In the genomic region with DNA sequence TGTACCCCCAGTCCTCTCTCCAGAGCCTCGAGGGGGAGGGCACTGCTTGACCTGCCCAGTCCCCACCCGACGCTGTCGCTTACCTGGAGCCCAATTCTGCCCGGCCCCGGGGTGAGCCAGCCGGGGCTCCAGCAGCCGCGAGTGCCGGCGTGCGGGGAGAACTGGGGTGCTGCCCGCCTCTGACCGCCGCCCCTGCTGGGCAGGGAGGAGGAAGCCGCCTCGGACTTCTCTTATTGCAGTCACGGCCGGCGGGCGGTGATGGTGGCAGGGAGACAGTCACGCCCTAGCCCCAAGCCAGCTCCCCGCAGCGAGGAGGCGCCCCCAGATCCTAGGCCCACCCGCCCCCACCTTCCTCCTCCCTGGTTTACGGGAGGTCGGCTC, we compare ENCODE assay signal across 8 cellular contexts. TPM values are rescaled to one million over a fixed set of nuclear protein-coding genes. Genes with fewer than 3 reads are reported as not detected.
A peak's percentile ranks its signal among the peaks of the same experiment; 100 is the strongest.
DNase-seq lines count a peak whose midpoint lies in the region; TF ChIP-seq lines count a peak whose summit lies in the region.

A gene (minus strand): TSS at position 204 of the 381 bp plus-strand sequence. CDS start 11,269 bp downstream, outside the sequence.

- H3K9me3 ChIP-seq in effector memory CD4-positive, alpha-beta T cell (ENCODE audit: control insufficient read depth, low read length) = no peaks in the 10 kb centered on the region
- H3K9me3 ChIP-seq in mucosa of rectum (ENCODE audit: control insufficient read depth in 2 of 2, low read length in 2 of 2) (no peaks in the 10 kb centered on the region), vagina (no peaks in the 10 kb centered on the region)

- no peak for TF ChIP-seq POLR2A in vagina (IDR thresholded peaks at IDR 0.05)

- peak within 1 kb of the TSS; percentile 53 for H3K27ac ChIP-seq in effector memory CD4-positive, alpha-beta T cell (ENCODE audit: insufficient read depth, low read length, poor library complexity, severe bottlenecking)
- H3K27ac ChIP-seq in mucosa of rectum (ENCODE audit: low read depth in 2 of 2, low read length in 2 of 2) = peak within 1 kb of the TSS; percentile 38 to 68
- peak within 1 kb of the TSS; percentile 65 for H3K27ac ChIP-seq in vagina

- H3K36me3 ChIP-seq in effector memory CD4-positive, alpha-beta T cell (ENCODE audit: control insufficient read depth, insufficient read depth, low read length) = no peaks in the 10 kb centered on the region
- no peaks in the 10 kb centered on the region for H3K36me3 ChIP-seq in mucosa of rectum (ENCODE audit: control insufficient read depth in 2 of 2, insufficient read depth in 2 of 2, low read length in 2 of 2)
- H3K36me3 ChIP-seq in vagina = no peaks in the 10 kb centered on the region

- peak within 1 kb of the TSS; percentile 58 to 63 for H3K9ac ChIP-seq in mucosa of rectum (ENCODE audit: low read depth in 1 of 2, low read length in 2 of 2)

- in situ Hi-C loops in KBM-7 (cut with MboI; ENCODE audit: low pct_unique_long_range_greater_than_20kb, low sequenced_read_pairs) = no loop called here

- TF ChIP-seq CTCF in vagina (IDR thresholded peaks at IDR 0.05) = no peak

- no peak for DNase-seq in activated naive CD4-positive, alpha-beta T cell treated with anti-CD3 and anti-CD28 coated beads, Interleukin-2, amount 50 U/mL, for 16 hours
- DNase-seq in effector memory CD4-positive, alpha-beta T cell = no peak
- no peak for DNase-seq in vagina (ENCODE audit: extremely low spot score in 2 of 2)
- DNase-seq in putamen (ENCODE audit: low spot score) = no peak
- DNase-seq in amniotic stem cell (lab: John Stamatoyannopoulos, UW) = no peak
- DNase-seq in KBM-7 = no peak

- no peaks in the 10 kb centered on the region for H3K9me3 Mint-ChIP-seq in activated naive CD4-positive, alpha-beta T cell treated with anti-CD3 and anti-CD28 coated beads, Interleukin-2, amount 50 U/mL, for 24 hours

- H3K27ac Mint-ChIP-seq in activated naive CD4-positive, alpha-beta T cell treated with anti-CD3 and anti-CD28 coated beads, Interleukin-2, amount 50 U/mL, for 24 hours = peak within 1 kb of the TSS; percentile 17

- no peaks in the 10 kb centered on the region for H3K27me3 Mint-ChIP-seq in activated naive CD4-positive, alpha-beta T cell treated with anti-CD3 and anti-CD28 coated beads, Interleukin-2, amount 50 U/mL, for 24 hours

- peak within 1 kb of the TSS; percentile 51 for H3K4me3 ChIP-seq in effector memory CD4-positive, alpha-beta T cell (ENCODE audit: insufficient read depth, low read depth, low read length, poor library complexity, severe bottlenecking)
- H3K4me3 ChIP-seq in mucosa of rectum (ENCODE audit: low read length in 2 of 2) (peak within 1 kb of the TSS; percentile 57 to 68), vagina (peak within 1 kb of the TSS; percentile 50 to 52)

- no peaks in the 10 kb centered on the region for H3K27me3 ChIP-seq in effector memory CD4-positive, alpha-beta T cell (replicated peaks; ENCODE audit: control insufficient read depth, insufficient read depth, low read length, poor library complexity, severe bottlenecking)
- H3K27me3 ChIP-seq in mucosa of rectum (ENCODE audit: control insufficient read depth in 2 of 2, insufficient read depth in 2 of 2, low read length in 2 of 2) (peaks cover 9 to 29% of the 10 kb centered on the region in 2 donors), vagina (no peaks in the 10 kb centered on the region)

- peaks cover 64% of the 10 kb centered on the region for H3K4me1 Mint-ChIP-seq in activated naive CD4-positive, alpha-beta T cell treated with anti-CD3 and anti-CD28 coated beads, Interleukin-2, amount 50 U/mL, for 24 hours

- peak within 1 kb of the TSS; percentile 73 for H3K4me3 Mint-ChIP-seq in activated naive CD4-positive, alpha-beta T cell treated with anti-CD3 and anti-CD28 coated beads, Interleukin-2, amount 50 U/mL, for 24 hours

- intact Hi-C loops in vagina (cut with DNase I) = no loop called here

- H3K4me1 ChIP-seq in effector memory CD4-positive, alpha-beta T cell (ENCODE audit: control insufficient read depth, insufficient read depth, low read length, poor library complexity, severe bottlenecking) = peaks cover 45% of the 10 kb centered on the region
- H3K4me1 ChIP-seq in mucosa of rectum (ENCODE audit: control insufficient read depth in 2 of 2, insufficient read depth in 2 of 2, low read length in 2 of 2) = peaks cover 5 to 25% of the 10 kb centered on the region in 2 donors
- H3K4me1 ChIP-seq in vagina = peaks cover 47% of the 10 kb centered on the region

- H3K36me3 Mint-ChIP-seq in activated naive CD4-positive, alpha-beta T cell treated with anti-CD3 and anti-CD28 coated beads, Interleukin-2, amount 50 U/mL, for 24 hours = no peaks in the 10 kb centered on the region

RNA-seq across cellular contexts. Expression of the gene that starts here (rescaled TPM):
- 18.4 TPM for total RNA-seq in vagina
